30 cellular contexts compared by ENCODE assay signal in genomic region chr15:42090375-42090774, GRCh38. TPM values are rescaled to one million over a fixed set of nuclear protein-coding genes. Genes with fewer than 3 reads are reported as not detected.
"Had no signal": no experiment of that assay in that cellular context is flagged by ENCODE, and none has a peak within 500 bp of the region (broad histone marks: within the 10 kb centered on the region; RNA-seq: fewer than 3 reads in every experiment).

No MANE protein-coding gene starts in this region.

- H3K9me3 Mint-ChIP-seq: activated CD4-positive, alpha-beta memory T cell treated with anti-CD3 and anti-CD28 coated beads for 36 hours; activated CD4-positive, alpha-beta T cell treated with anti-CD3 and anti-CD28 coated beads, Interleukin-2, amount 10 ng/mL, durations not matched to agents 24 days and 14 days; activated naive CD4-positive, alpha-beta T cell treated with anti-CD3 and anti-CD28 coated beads, Interleukin-2, amount 50 U/mL, for 72 hours; activated T-cell treated with anti-CD3 and anti-CD28 coated beads, Interleukin-2, amount 50 U/mL, for 72 hours; dendritic cell treated with granulocyte-macrophage colony-stimulating factor and Interleukin-4, amounts not matched to agents 40 ng/mL and 50 ng/mL, for 4 days; endodermal cell; immature natural killer cell; naive B cell; nephron progenitor cell; stimulated activated naive B cell treated with anti-CD40 and anti-IgM and Interleukin-4, amounts not matched to agents 10 μg/mL and 1 μg/mL and 100 μg/mL, for 72 hours had no signal

- H3K36me3 ChIP-seq: breast epithelium, esophagus muscularis mucosa, heart left ventricle, left lung, neutrophil, suprapubic skin, tibial artery had no signal

- H3K36me3 Mint-ChIP-seq: activated CD4-positive, alpha-beta memory T cell treated with anti-CD3 and anti-CD28 coated beads for 36 hours; activated naive CD4-positive, alpha-beta T cell treated with anti-CD3 and anti-CD28 coated beads, Interleukin-2, amount 50 U/mL, for 72 hours; immature natural killer cell; naive B cell; stimulated activated naive B cell treated with anti-CD40 and anti-IgM and Interleukin-4, amounts not matched to agents 10 μg/mL and 1 μg/mL and 100 μg/mL, for 72 hours had no signal

- H3K27ac ChIP-seq: breast epithelium, esophagus muscularis mucosa, foreskin keratinocyte, heart left ventricle, left lung, neutrophil, skin epidermis, suprapubic skin, tibial artery had no signal

- H3K27me3 ChIP-seq: breast epithelium, foreskin keratinocyte, left lung, neutrophil, suprapubic skin had no signal

- H3K4me3 Mint-ChIP-seq: activated CD4-positive, alpha-beta memory T cell treated with anti-CD3 and anti-CD28 coated beads for 36 hours; activated CD4-positive, alpha-beta T cell treated with anti-CD3 and anti-CD28 coated beads, Interleukin-2, amount 10 ng/mL, durations not matched to agents 24 days and 14 days; activated T-cell treated with anti-CD3 and anti-CD28 coated beads, Interleukin-2, amount 50 U/mL, for 72 hours; dendritic cell treated with granulocyte-macrophage colony-stimulating factor and Interleukin-4, amounts not matched to agents 40 ng/mL and 50 ng/mL, for 4 days; endodermal cell; immature natural killer cell; naive B cell; nephron progenitor cell; stimulated activated naive B cell treated with anti-CD40 and anti-IgM and Interleukin-4, amounts not matched to agents 10 μg/mL and 1 μg/mL and 100 μg/mL, for 72 hours had no signal

- H3K4me3 ChIP-seq: breast epithelium, esophagus muscularis mucosa, heart left ventricle, left lung, skin epidermis, suprapubic skin, tibial artery had no signal

- DNase-seq: activated CD4-positive, alpha-beta memory T cell treated with anti-CD3 and anti-CD28 coated beads for 36 hours; activated CD4-positive, alpha-beta T cell treated with anti-CD3 and anti-CD28 coated beads, Interleukin-2, amount 10 ng/mL, durations not matched to agents 24 days and 14 days; activated CD4-positive, CD25-positive, alpha-beta regulatory T cell treated with anti-CD3 and anti-CD28 coated beads, Interleukin-2, amount 50 U/mL, for 72 hours; activated naive CD4-positive, alpha-beta T cell; activated T-cell treated with anti-CD3 and anti-CD28 coated beads, Interleukin-2, amount 50 U/mL, for 72 hours; central memory CD4-positive, alpha-beta T cell; endodermal cell; foreskin keratinocyte; heart left ventricle; hypothalamus; immature natural killer cell; naive B cell; nephron progenitor cell; stimulated activated CD4-positive, alpha-beta T cell treated with anti-CD3 and anti-CD28 coated beads, Interleukin-4, amount 100 ng/mL, for 4 hours; stimulated activated naive B cell treated with anti-CD40 and anti-IgM and Interleukin-4, amounts not matched to agents 10 μg/mL and 1 μg/mL and 100 μg/mL, for 72 hours; T-helper 2 cell; tibial artery had no signal

- H3K27ac Mint-ChIP-seq: activated CD4-positive, alpha-beta memory T cell treated with anti-CD3 and anti-CD28 coated beads for 36 hours; activated CD4-positive, alpha-beta T cell treated with anti-CD3 and anti-CD28 coated beads, Interleukin-2, amount 10 ng/mL, durations not matched to agents 24 days and 14 days; activated naive CD4-positive, alpha-beta T cell treated with anti-CD3 and anti-CD28 coated beads, Interleukin-2, amount 50 U/mL, for 72 hours; activated T-cell treated with anti-CD3 and anti-CD28 coated beads, Interleukin-2, amount 50 U/mL, for 72 hours; dendritic cell treated with granulocyte-macrophage colony-stimulating factor and Interleukin-4, amounts not matched to agents 40 ng/mL and 50 ng/mL, for 4 days; endodermal cell; immature natural killer cell; naive B cell; nephron progenitor cell; stimulated activated naive B cell treated with anti-CD40 and anti-IgM and Interleukin-4, amounts not matched to agents 10 μg/mL and 1 μg/mL and 100 μg/mL, for 72 hours had no signal

- H3K4me1 ChIP-seq: left lung had no signal

- H3K9me3 ChIP-seq: breast epithelium, esophagus muscularis mucosa, heart left ventricle, left lung, neutrophil, suprapubic skin, tibial artery had no signal

- H3K4me1 Mint-ChIP-seq: activated CD4-positive, alpha-beta T cell treated with anti-CD3 and anti-CD28 coated beads, Interleukin-2, amount 10 ng/mL, durations not matched to agents 24 days and 14 days; immature natural killer cell; naive B cell had no signal

RNA-seq across cellular contexts. Expression of gene PLA2G4D, which starts 4.0 kb away (rescaled TPM):
- total RNA-seq: activated CD4-positive, alpha-beta memory T cell treated with anti-CD3 and anti-CD28 coated beads for 36 hours; activated CD4-positive, alpha-beta T cell treated with anti-CD3 and anti-CD28 coated beads, Interleukin-2, amount 10 ng/mL, durations not matched to agents 24 days and 14 days; activated naive CD4-positive, alpha-beta T cell treated with anti-CD3 and anti-CD28 coated beads, Interleukin-2, amount 50 U/mL, for 72 hours; activated T-cell treated with anti-CD3 and anti-CD28 coated beads, Interleukin-2, amount 50 U/mL, for 72 hours; breast epithelium; endodermal cell; esophagus muscularis mucosa; heart left ventricle; kidney epithelial cell; lung microvascular endothelial cell; osteocyte; posterior vena cava; sciatic nerve had no signal
- polyA plus RNA-seq: heart left ventricle, immature natural killer cell had no signal
